Comparison of ENCODE assay signal across 13 cellular contexts in the genomic region with DNA sequence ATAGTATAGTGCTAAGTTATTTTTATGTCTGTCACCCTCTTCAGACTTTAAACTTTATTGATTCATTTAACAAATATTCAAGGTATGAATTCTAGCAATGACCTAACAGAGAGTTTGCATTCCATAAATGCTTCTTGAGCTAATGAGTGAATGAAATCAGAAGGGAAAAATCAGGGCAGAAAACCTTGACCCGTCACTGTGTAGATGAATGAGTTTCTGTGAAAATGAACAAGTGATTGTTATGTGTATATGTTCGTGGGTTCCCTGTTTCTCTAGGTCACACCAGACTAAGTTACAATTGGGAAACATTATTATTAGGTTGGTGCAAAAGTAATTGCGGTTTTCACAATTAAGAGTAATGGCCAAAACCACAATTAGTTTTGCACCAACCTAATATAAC. TPM values are rescaled to one million over a fixed set of nuclear protein-coding genes. Genes with fewer than 3 reads are reported as not detected.
DNase-seq lines count a peak whose midpoint lies in the region; ATAC-seq and TF ChIP-seq lines count a peak whose summit lies in the region.
"Had no signal": no experiment of that assay in that cellular context is flagged by ENCODE, and none has a peak within 500 bp of the region (broad histone marks: within the 10 kb centered on the region; RNA-seq: fewer than 3 reads in every experiment).

No MANE protein-coding gene starts in this region.

- 0 out of 2 replicates have a peak, but pooled peaks cover 14% of the 10 kb centered on the region for H3K36me3 ChIP-seq in Karpas-422 (ENCODE audit: insufficient read depth, low read length)
- peaks cover 0 to 4% (median 2%) of the 10 kb centered on the region in 5 donors for H3K36me3 ChIP-seq in subcutaneous abdominal adipose tissue (ENCODE audit: control insufficient read depth in 5 of 5, insufficient read depth in 5 of 5, low read length in 5 of 5)

- H3K9ac ChIP-seq in Karpas-422 (ENCODE audit: low read length), result no peak overlapping the region; the same call in 1 of the 2 replicates
- no peak overlapping the region for H3K9ac ChIP-seq in subcutaneous abdominal adipose tissue (ENCODE audit: low read length in 5 of 5)

- H3K27me3 ChIP-seq in Karpas-422 (ENCODE audit: low read length) (no peaks in the 10 kb centered on the region), foreskin keratinocyte (no peaks in the 10 kb centered on the region), subcutaneous abdominal adipose tissue (ENCODE audit: control insufficient read depth in 5 of 5, insufficient read depth in 4 of 5, low read length in 5 of 5) (no peaks in the 10 kb centered on the region)

- no peaks in the 10 kb centered on the region for H3K9me2 ChIP-seq in Karpas-422 (replicated peaks; ENCODE audit: insufficient read depth, low read length)

- H3K27me3 Mint-ChIP-seq in activated T-cell treated with anti-CD3 and anti-CD28 coated beads, Interleukin-2, amount 50 U/mL, for 72 hours (ENCODE audit: low read depth), result no peaks in the 10 kb centered on the region

- H2AFZ ChIP-seq in Karpas-422 (ENCODE audit: low read length), result no peak overlapping the region

- no peak overlapping the region for H3K27ac Mint-ChIP-seq in activated T-cell treated with anti-CD3 and anti-CD28 coated beads, Interleukin-2, amount 50 U/mL, for 72 hours

- H3K4me3 Mint-ChIP-seq in activated T-cell treated with anti-CD3 and anti-CD28 coated beads, Interleukin-2, amount 50 U/mL, for 72 hours, result peak overlapping the region; percentile 39 to 76
- H3K4me3 Mint-ChIP-seq: neural crest cell had no signal

- H3K9me3 Mint-ChIP-seq in activated T-cell treated with anti-CD3 and anti-CD28 coated beads, Interleukin-2, amount 50 U/mL, for 72 hours, result no peaks in the 10 kb centered on the region
- H3K9me3 Mint-ChIP-seq: neural crest cell; T-helper 1 cell treated with Interleukin-12 subunit alpha and Interleukin-12 subunit beta and Interleukin-4 antibody, amounts not matched to agents 30 μg/mL and 1 μg/mL, for 36 hours had no signal

- H3K4me1 Mint-ChIP-seq in activated T-cell treated with anti-CD3 and anti-CD28 coated beads, Interleukin-2, amount 50 U/mL, for 72 hours (ENCODE audit: low read depth), result peaks cover 92% of the 10 kb centered on the region
- H3K4me1 Mint-ChIP-seq: neural crest cell had no signal

- DNase-seq in activated T-cell treated with anti-CD3 and anti-CD28 coated beads, Interleukin-2, amount 50 U/mL, for 72 hours, result no peak
- no peak for DNase-seq in activated T-cell treated with anti-CD3 and anti-CD28 coated beads for 4 hours
- DNase-seq in Karpas-422, result no peak
- DNase-seq in foreskin keratinocyte, result peak; percentile 17 to 76
- DNase-seq in MV-4-11 (lab: John Stamatoyannopoulos, UW), result no peak
- DNase-seq: cerebellar nuclear complex, NCI-H1436 treated with DMSO at 0.1 percent for 48 hours had no signal

- TF ChIP-seq CTCF in foreskin keratinocyte (conservative IDR thresholded peaks at IDR 0.05), result no peak

- H3K4me2 ChIP-seq in Karpas-422 (ENCODE audit: low read depth, low read length, poor library complexity, severe bottlenecking), result no peak overlapping the region

- H3K9me3 ChIP-seq in Karpas-422 (ENCODE audit: low read length) (no peaks in the 10 kb centered on the region), subcutaneous abdominal adipose tissue (ENCODE audit: control insufficient read depth in 5 of 5, low read length in 5 of 5) (no peaks in the 10 kb centered on the region)

- H3K79me2 ChIP-seq in Karpas-422 (ENCODE audit: low read length), result peaks cover 97% of the 10 kb centered on the region

- no peak overlapping the region for H3K4me3 ChIP-seq in Karpas-422 (ENCODE audit: low read length)
- no peak overlapping the region for H3K4me3 ChIP-seq in subcutaneous abdominal adipose tissue (ENCODE audit: low read depth in 1 of 5, low read length in 5 of 5)

- peaks cover 69% of the 10 kb centered on the region for H3K4me1 ChIP-seq in Karpas-422 (ENCODE audit: low read length)
- peaks cover 5% of the 10 kb centered on the region for H3K4me1 ChIP-seq in foreskin keratinocyte
- H3K4me1 ChIP-seq in subcutaneous abdominal adipose tissue (ENCODE audit: control insufficient read depth in 5 of 5, insufficient read depth in 5 of 5, low read length in 5 of 5), result peaks cover 0 to 23% (median 17%) of the 10 kb centered on the region in 5 donors

- no peaks in the 10 kb centered on the region for H4K20me1 ChIP-seq in Karpas-422 (ENCODE audit: insufficient read depth, low read depth, low read length)

- no peak for ATAC-seq in activated T-cell treated with anti-CD3 and anti-CD28 coated beads, Interleukin-2, amount 50 U/mL, for 72 hours (replicated peaks in 1 of 2)
- ATAC-seq in foreskin keratinocyte, result peak; percentile 38
- ATAC-seq in GM18861 (IDR thresholded peaks at IDR 0.05; ENCODE audit: unreplicated experiment), result no peak
- ATAC-seq in HG02852 (IDR thresholded peaks at IDR 0.05; ENCODE audit: unreplicated experiment), result no peak

- H3K27ac ChIP-seq in Karpas-422 (ENCODE audit: low read length) (peak overlapping the region; percentile 69), foreskin keratinocyte (no peak overlapping the region), subcutaneous abdominal adipose tissue (ENCODE audit: low read depth, low read length) (peak overlapping the region; percentile 58)
- H3K27ac ChIP-seq: HL-60 had no signal

- peaks cover 4 to 16% of the 10 kb centered on the region in 2 donors for H3K36me3 Mint-ChIP-seq in activated T-cell treated with anti-CD3 and anti-CD28 coated beads, Interleukin-2, amount 50 U/mL, for 72 hours (ENCODE audit: insufficient read depth in 2 of 2)

RNA-seq across cellular contexts. Expression of a gene that starts 30.1 kb away (rescaled TPM):
- total RNA-seq in activated T-cell treated with anti-CD3 and anti-CD28 coated beads, Interleukin-2, amount 50 U/mL, for 72 hours, result 10 to 100 TPM; 44.1 to 49.7 TPM
- total RNA-seq in Karpas-422 (2014; rRNA removed; shearing (Covaris generic); ENCODE audit: low replicate concordance), result 22.7 and 34.7 TPM in 2 replicates
- total RNA-seq in foreskin keratinocyte, result not detected in 2 replicates
- not detected in 2 replicates for polyA plus RNA-seq in foreskin keratinocyte
- total RNA-seq: neural crest cell had no signal

Comparison
In these comparisons a context has a peak if more than half of its experiments do, and no peak if none do; other contexts are left out.
1. DNase-seq: peak in foreskin keratinocyte (2 of 2); none in activated T-cell treated with anti-CD3 and anti-CD28 coated beads, Interleukin-2, amount 50 U/mL, for 72 hours (0 of 2), activated T-cell treated with anti-CD3 and anti-CD28 coated beads for 4 hours (single experiment), Karpas-422 (single experiment) and MV-4-11 (single experiment).
2. RNA of a gene that starts 30.1 kb away (total RNA-seq): 44.1 to 49.7 TPM in activated T-cell treated with anti-CD3 and anti-CD28 coated beads, Interleukin-2, amount 50 U/mL, for 72 hours and 22.7 to 34.7 TPM in Karpas-422; not detected in foreskin keratinocyte; every median in the first group is over 10 times any median in the second.